Comparison of ENCODE assay signal across 13 cellular contexts in the genomic region with DNA sequence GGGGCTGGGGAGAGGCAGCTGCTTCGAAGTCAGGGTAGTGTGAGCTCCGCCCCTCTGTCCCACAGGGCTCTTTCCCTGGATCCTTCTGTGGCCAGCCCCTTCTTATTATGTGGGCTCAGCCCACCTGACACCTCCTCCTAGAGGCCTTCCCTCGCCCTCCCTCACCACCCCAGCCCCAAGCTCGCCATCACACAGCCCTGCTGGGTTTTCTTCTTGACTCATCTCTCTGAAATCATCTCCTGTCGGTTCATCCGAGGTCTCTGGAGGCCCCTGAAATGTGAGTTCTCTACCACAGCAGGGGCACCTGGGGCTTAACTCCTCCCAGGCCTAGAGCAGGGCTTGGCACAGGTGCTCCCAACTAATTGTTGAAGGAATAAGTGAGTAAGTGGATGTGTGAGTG.
"Had no signal": no experiment of that assay in that cellular context is flagged by ENCODE, and none has a peak within 500 bp of the region (broad histone marks: within the 10 kb centered on the region; RNA-seq: fewer than 3 reads in every experiment).

No MANE protein-coding gene starts in this region.

- DNase-seq: activated naive CD4-positive, alpha-beta T cell treated with anti-CD3 and anti-CD28 coated beads, Interleukin-2, amount 10 ng/mL, durations not matched to agents 7 days and 5 days; hippocampal formation; left ventricle myocardium superior; occipital lobe; stimulated activated CD4-positive, alpha-beta T cell treated with anti-CD3 and anti-CD28 coated beads, Interleukin-2, amount 100 ng/mL, for 48 hours; stimulated activated naive CD4-positive, alpha-beta T cell; trophoblast cell had no signal

- H3K9me3 ChIP-seq: ascending aorta, suprapubic skin had no signal

- ATAC-seq: left ventricle myocardium superior; natural killer cell treated with Interleukin-12 subunit alpha and Interleukin-12 subunit beta and Interleukin-15 and Interleukin-18, amount 100 ng/mL, for 72 hours had no signal

- FAIRE-seq: colon had no signal

- H3K4me1 ChIP-seq: ascending aorta, esophagus muscularis mucosa, right atrium auricular region had no signal

- H3K36me3 ChIP-seq: ascending aorta, esophagus muscularis mucosa, right atrium auricular region, suprapubic skin had no signal

- H3K27ac ChIP-seq: ascending aorta, esophagus muscularis mucosa, right atrium auricular region, suprapubic skin had no signal

- H3K27me3 ChIP-seq: ascending aorta, right atrium auricular region had no signal

- H3K4me3 ChIP-seq: ascending aorta, esophagus muscularis mucosa, right atrium auricular region, suprapubic skin had no signal
